8 cellular contexts compared by ENCODE assay signal in the genomic region with DNA sequence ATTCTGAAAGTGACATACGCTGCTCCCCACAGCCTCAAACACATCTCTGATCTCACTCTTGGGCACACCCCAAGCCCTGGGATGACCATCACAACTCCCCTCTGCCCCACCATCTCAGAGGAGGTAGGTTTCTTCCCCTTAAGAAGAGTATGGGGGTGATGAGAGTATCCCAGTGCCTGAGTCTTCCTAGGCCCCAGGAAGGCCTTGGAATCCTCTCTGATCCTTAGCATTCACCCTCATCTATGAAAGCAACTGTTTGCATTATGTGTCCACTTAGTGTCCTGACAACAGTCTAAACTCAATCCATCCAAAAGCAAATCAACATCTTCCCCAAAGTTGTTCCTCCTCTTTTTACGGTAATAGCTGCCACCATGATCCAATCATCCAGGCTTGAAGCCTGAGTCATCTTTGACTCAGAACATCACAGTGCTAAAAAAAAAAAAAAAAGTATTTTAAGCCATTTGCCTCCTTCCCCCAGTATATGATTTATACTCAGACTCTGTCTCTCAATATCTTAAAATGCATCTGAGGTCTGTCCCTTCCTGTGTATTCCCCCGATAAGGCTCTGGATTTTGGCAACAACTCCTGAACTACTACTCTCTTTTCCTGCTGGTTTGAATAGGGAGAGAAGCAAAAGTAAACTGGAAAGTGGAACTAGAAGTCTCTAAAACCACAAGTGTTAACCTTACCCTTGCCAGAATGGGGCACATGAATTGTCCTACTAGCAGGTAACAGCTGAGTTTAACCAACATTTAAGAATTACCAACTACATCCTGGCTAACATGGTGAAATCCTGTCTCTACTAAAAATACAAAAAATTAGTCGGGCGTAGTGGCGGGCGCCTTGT. TPM values are rescaled to one million over a fixed set of nuclear protein-coding genes. Genes with fewer than 3 reads are reported as not detected.
DNase-seq lines count a peak whose midpoint lies in the region; ATAC-seq and TF ChIP-seq lines count a peak whose summit lies in the region.

No MANE protein-coding gene starts in this region.

- WGBS in body of pancreas, 2 donors = 80 to 88% methylated on average over 7 of the region's 7 CpGs

- no peaks in the 10 kb centered on the region for H3K27me3 ChIP-seq in body of pancreas

- DNase-seq in GM12865 (ENCODE audit: low read depth) (peak; percentile 79), KBM-7 (peak; percentile 82), body of pancreas (no peak), memory B cell (ENCODE audit: low spot score in 2 of 2) (peak in 1 of 2 donors; percentile 20), HuH-7.5 (ENCODE audit: low spot score) (no peak), GM13977 (ENCODE audit: low spot score) (no peak), SW 1271 (lab: John Stamatoyannopoulos, UW) (no peak)

- H3K9me3 Mint-ChIP-seq in memory B cell = no peaks in the 10 kb centered on the region

- ATAC-seq in GM21717 (IDR thresholded peaks at IDR 0.05; ENCODE audit: unreplicated experiment) = peak; percentile 41
- ATAC-seq in body of pancreas = peak; percentile 62
- ATAC-seq in memory B cell (ENCODE audit: low read depth) = peak; percentile 63

- peak overlapping the region in 2 of 4 donors; percentile 30 to 65 for H3K27ac ChIP-seq in body of pancreas

- peaks cover 14% of the 10 kb centered on the region for H3K4me1 Mint-ChIP-seq in memory B cell

- intact Hi-C loops in body of pancreas (cut with DNase I) = no loop called here

- no peaks in the 10 kb centered on the region for H3K9me3 ChIP-seq in body of pancreas

- H3K27me3 Mint-ChIP-seq in memory B cell = no peaks in the 10 kb centered on the region

- no peak for TF ChIP-seq POLR2A in body of pancreas (IDR thresholded peaks at IDR 0.05)

- in situ Hi-C loops in KBM-7 (cut with MboI; ENCODE audit: low pct_unique_long_range_greater_than_20kb, low sequenced_read_pairs) = no loop called here
- in situ Hi-C loops in GM13977 (cut with MboI; ENCODE audit: low pct_unique_long_range_greater_than_20kb, low sequenced_read_pairs, unreplicated experiment) = no loop called here

- H3K4me3 ChIP-seq in GM12865 (ENCODE audit: low read depth, low read length) = peak overlapping the region; percentile 48
- H3K4me3 ChIP-seq in body of pancreas = no peak overlapping the region

- H3K4me3 Mint-ChIP-seq in memory B cell = peak overlapping the region; percentile 78

- H3K4me1 ChIP-seq in body of pancreas = peaks cover 5% of the 10 kb centered on the region

- H3K36me3 ChIP-seq in body of pancreas (replicated peaks in 1 of 2; ENCODE audit: insufficient read depth in 1 of 2, low read depth in 2 of 2) = no peaks in the 10 kb centered on the region

- peak overlapping the region; percentile 87 for H3K27ac Mint-ChIP-seq in memory B cell

- no peak for TF ChIP-seq CTCF in GM12865 (IDR thresholded peaks at IDR 0.05; ENCODE audit: insufficient read depth, low read depth, low read length, missing control alignments)
- TF ChIP-seq CTCF in body of pancreas (IDR thresholded peaks at IDR 0.05) = no peak
- TF ChIP-seq CTCF in GM13977 (IDR thresholded peaks at IDR 0.05; ENCODE audit: extremely low read depth, insufficient read depth, missing control alignments) = no peak

- peaks cover 4% of the 10 kb centered on the region for H3K36me3 Mint-ChIP-seq in memory B cell

RNA-seq across cellular contexts. Expression of a gene that starts 22.5 kb away (rescaled TPM):
- total RNA-seq in body of pancreas = under 1 TPM; 0.78 to 0.99 TPM

RNA-seq across cellular contexts. Expression of a gene that starts 39.3 kb away (rescaled TPM):
- 10 to 100 TPM; 13.8 to 29.6 TPM for total RNA-seq in body of pancreas

RNA-seq across cellular contexts. Expression of a gene that starts 40.2 kb away (rescaled TPM):
- total RNA-seq in body of pancreas = 1 to 10 TPM in 1 of 2 donors, not detected in 1; 4.4 TPM

RNA-seq across cellular contexts. Expression of a gene that starts 58.6 kb away (rescaled TPM):
- total RNA-seq in body of pancreas = 1 to 10 TPM; 3.0 to 6.5 TPM

Comparison
In these comparisons a context has a peak if more than half of its experiments do, and no peak if none do; other contexts are left out.
1. DNase-seq: peak in GM12865 (single experiment) and KBM-7 (single experiment); none in body of pancreas (0 of 4), HuH-7.5 (single experiment), GM13977 (single experiment) and SW 1271 (0 of 2).
2. Peak in every context shown above with its lines, with median percentiles within 50 percentile points of each other: ATAC-seq.